8 cellular contexts compared by ENCODE assay signal in genomic region chr3:38521391-38521987, GRCh38. TPM values are rescaled to one million over a fixed set of nuclear protein-coding genes. Genes with fewer than 3 reads are reported as not detected.
DNase-seq lines count a peak whose midpoint lies in the region; ATAC-seq and TF ChIP-seq lines count a peak whose summit lies in the region.

No MANE protein-coding gene starts in this region.

- peak; percentile 89 for TF ChIP-seq CTCF in WTC11 (IDR thresholded peaks at IDR 0.05)
- TF ChIP-seq CTCF in kidney epithelial cell (IDR thresholded peaks at IDR 0.05; ENCODE audit: insufficient read depth, low read length, poor library complexity, severe bottlenecking), result peak; percentile 79

- no peak overlapping the region; the same call in 1 of the 2 replicates for H3K27ac Mint-ChIP-seq in WTC11
- no peak overlapping the region for H3K27ac Mint-ChIP-seq in central memory CD8-positive, alpha-beta T cell (ENCODE audit: low read depth)

- no peaks in the 10 kb centered on the region for H3K27me3 Mint-ChIP-seq in WTC11 (ENCODE audit: low read depth)
- no peaks in the 10 kb centered on the region for H3K27me3 Mint-ChIP-seq in central memory CD8-positive, alpha-beta T cell

- no peak overlapping the region for H3K4me3 Mint-ChIP-seq in WTC11
- H3K4me3 Mint-ChIP-seq in central memory CD8-positive, alpha-beta T cell, result no peak overlapping the region

- CTCF ChIA-PET in WTC11 (lab: Charles Lee), result interaction anchor here (0.5 to 6.1 kb wide), 49 partner anchors 9 to 547 kb away, joined by 3 to 198 read pairs (median 5); partner anchors contain the start of genes EXOG, PLCD1, SCN5A and XYLB

- H3K4me3 ChIP-seq in kidney epithelial cell (ENCODE audit: low read depth, low read length), result no peak overlapping the region

- ATAC-seq in WTC11, result peak; percentile 75
- ATAC-seq in central memory CD8-positive, alpha-beta T cell (replicated peaks; ENCODE audit: extremely low read depth, poor library complexity, severe bottlenecking), result no peak
- no peak for ATAC-seq in GM18861 (IDR thresholded peaks at IDR 0.05; ENCODE audit: unreplicated experiment)

- H3K9me3 Mint-ChIP-seq in WTC11, result 0 out of 2 replicates have a peak, but pooled peaks cover 3% of the 10 kb centered on the region
- no peaks in the 10 kb centered on the region for H3K9me3 Mint-ChIP-seq in central memory CD8-positive, alpha-beta T cell

- H3K36me3 ChIP-seq in kidney epithelial cell (ENCODE audit: control insufficient read depth, insufficient read depth, low read length), result no peaks in the 10 kb centered on the region

- peaks cover 36% of the 10 kb centered on the region for H3K4me1 Mint-ChIP-seq in WTC11
- H3K4me1 Mint-ChIP-seq in central memory CD8-positive, alpha-beta T cell, result peaks cover 33% of the 10 kb centered on the region

- no peaks in the 10 kb centered on the region for H3K27me3 ChIP-seq in kidney epithelial cell (ENCODE audit: control insufficient read depth, insufficient read depth, low read length)

- POLR2A ChIA-PET in WTC11 (lab: Charles Lee), result interaction anchor here (0.8 kb wide), 1 partner anchor 119 kb away, joined by 3 read pairs; no protein-coding TSS in a partner anchor

- peaks cover 40% of the 10 kb centered on the region for H3K36me3 Mint-ChIP-seq in WTC11
- peaks cover 25% of the 10 kb centered on the region for H3K36me3 Mint-ChIP-seq in central memory CD8-positive, alpha-beta T cell (ENCODE audit: insufficient read depth)

- peak; percentile 83 for DNase-seq in COLO829 (ENCODE audit: low spot score)
- peak; percentile 42 for DNase-seq in HCEC 1CT
- DNase-seq in NCI-H2196 (lab: John Stamatoyannopoulos, UW; ENCODE audit: unreplicated experiment), result peak; percentile 26
- peak; percentile 83 for DNase-seq in WTC11 (ENCODE audit: low spot score)
- peak; percentile 33 to 43 for DNase-seq in central memory CD8-positive, alpha-beta T cell (ENCODE audit: low spot score in 2 of 2)
- peak; percentile 23 for DNase-seq in kidney epithelial cell (ENCODE audit: low read depth)
- DNase-seq in stimulated activated CD4-positive, alpha-beta T cell treated with anti-CD3 and anti-CD28 coated beads, Interleukin-4, amount 100 ng/mL, for 1 hour, result peak; percentile 49

TF ChIP-seq in WTC11, 78 proteins besides CTCF, POLR2A, EP300 and RAD21:
- TF ChIP-seq NR1H2 (CRISPR knock-in tag; IDR thresholded peaks at IDR 0.05), result no peak
- no peak for TF ChIP-seq ATF3 (CRISPR knock-in tag; conservative IDR thresholded peaks at IDR 0.05)
- TF ChIP-seq, protein P1, sequence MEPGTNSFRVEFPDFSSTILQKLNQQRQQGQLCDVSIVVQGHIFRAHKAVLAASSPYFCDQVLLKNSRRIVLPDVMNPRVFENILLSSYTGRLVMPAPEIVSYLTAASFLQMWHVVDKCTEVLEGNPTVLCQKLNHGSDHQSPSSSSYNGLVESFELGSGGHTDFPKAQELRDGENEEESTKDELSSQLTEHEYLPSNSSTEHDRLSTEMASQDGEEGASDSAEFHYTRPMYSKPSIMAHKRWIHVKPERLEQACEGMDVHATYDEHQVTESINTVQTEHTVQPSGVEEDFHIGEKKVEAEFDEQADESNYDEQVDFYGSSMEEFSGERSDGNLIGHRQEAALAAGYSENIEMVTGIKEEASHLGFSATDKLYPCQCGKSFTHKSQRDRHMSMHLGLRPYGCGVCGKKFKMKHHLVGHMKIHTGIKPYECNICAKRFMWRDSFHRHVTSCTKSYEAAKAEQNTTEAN (CRISPR knock-in tag; IDR thresholded peaks at IDR 0.05), result no peak
- TF ChIP-seq FOXK1 (CRISPR knock-in tag; IDR thresholded peaks at IDR 0.05), result no peak
- no peak for TF ChIP-seq ZNF263 (CRISPR knock-in tag; IDR thresholded peaks at IDR 0.05; ENCODE audit: low read depth)

RNA-seq across cellular contexts. Expression of gene EXOG, which starts 25.3 kb away (rescaled TPM):
- 12.2 to 13.7 TPM (median 12.9 TPM) in 3 replicates for total RNA-seq in WTC11 (2021)
- total RNA-seq in kidney epithelial cell, result 5.4 and 6.4 TPM in 2 replicates

Comparison
In these comparisons a context has a peak if more than half of its experiments do, and no peak if none do; other contexts are left out.
1. DNase-seq: peak in every context shown above with its lines; median percentile 83 in COLO829; 83 in WTC11; 49 in stimulated activated CD4-positive, alpha-beta T cell treated with anti-CD3 and anti-CD28 coated beads, Interleukin-4, amount 100 ng/mL, for 1 hour; 42 in HCEC 1CT; 38 in central memory CD8-positive, alpha-beta T cell; 26 in NCI-H2196; 23 in kidney epithelial cell.